In the genomic region with DNA sequence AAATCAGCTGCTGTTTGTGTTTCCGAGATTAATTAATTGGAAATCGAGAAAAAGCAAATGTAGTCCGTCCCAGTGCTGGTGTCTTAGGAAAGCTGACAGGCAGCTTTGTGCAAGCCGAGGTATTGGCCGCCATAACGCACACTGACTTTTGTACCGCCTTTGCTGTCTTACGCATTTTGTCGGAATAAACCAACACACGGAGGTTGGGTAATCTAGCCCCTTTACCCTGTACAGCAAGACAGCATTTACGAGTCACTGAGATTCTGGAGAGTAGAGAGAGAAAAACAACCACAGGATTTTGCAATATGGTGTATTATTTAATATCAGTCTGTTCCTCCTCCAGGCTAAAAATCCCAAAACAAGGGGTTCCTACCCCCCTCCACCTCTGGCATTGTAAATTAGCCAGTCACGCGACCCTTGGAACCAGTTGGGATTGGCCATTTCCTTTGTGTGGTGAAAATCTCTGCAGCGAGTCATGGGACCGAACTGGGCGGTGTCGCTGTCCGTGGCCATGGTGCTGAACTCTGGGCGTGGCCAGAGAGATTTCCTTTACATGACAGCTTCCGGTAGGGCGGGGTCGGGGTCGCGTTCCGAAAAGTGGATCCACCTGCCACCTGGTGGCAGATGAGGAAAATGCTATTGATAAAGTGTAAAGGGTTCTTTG, we compare ENCODE assay signal across 8 cellular contexts. TPM values are rescaled to one million over a fixed set of nuclear protein-coding genes. Genes with fewer than 3 reads are reported as not detected.
A peak's percentile ranks its signal among the peaks of the same experiment; 100 is the strongest.
DNase-seq lines count a peak whose midpoint lies in the region; ATAC-seq and TF ChIP-seq lines count a peak whose summit lies in the region.

No MANE protein-coding gene starts in this region.

- no peaks in the 10 kb centered on the region for H3K4me1 ChIP-seq in endodermal cell (ENCODE audit: control insufficient read depth, insufficient read depth, low read length)

- ATAC-seq in memory B cell (ENCODE audit: low read depth) (peak; percentile 49), HG03457 (IDR thresholded peaks at IDR 0.05; ENCODE audit: unreplicated experiment) (no peak)

- H3K4me3 Mint-ChIP-seq in endodermal cell (no peak overlapping the region), memory B cell (no peak overlapping the region)

- H3K36me3 Mint-ChIP-seq in endodermal cell (ENCODE audit: low read depth): no peaks in the 10 kb centered on the region
- no peaks in the 10 kb centered on the region for H3K36me3 Mint-ChIP-seq in memory B cell

- H3K9ac ChIP-seq in endodermal cell (ENCODE audit: extremely low read depth, low read length, poor library complexity, severe bottlenecking): peak overlapping the region; percentile 86

- H3K9me3 Mint-ChIP-seq in endodermal cell: no peaks in the 10 kb centered on the region
- H3K9me3 Mint-ChIP-seq in memory B cell: peaks cover 2% of the 10 kb centered on the region

- TF ChIP-seq CTCF in GM12874 (IDR thresholded peaks at IDR 0.05; ENCODE audit: insufficient read depth, low read depth, low read length) (peak; percentile 45; the same call in 1 of the 2 replicates), HL-60 (IDR thresholded peaks at IDR 0.05; ENCODE audit: insufficient read depth, low read length) (peak; percentile 17), endodermal cell (conservative IDR thresholded peaks at IDR 0.05) (peak; percentile 92)

- H3K27ac Mint-ChIP-seq in endodermal cell: no peak overlapping the region
- H3K27ac Mint-ChIP-seq in memory B cell: no peak overlapping the region

- H3K4me1 Mint-ChIP-seq in endodermal cell (no peaks in the 10 kb centered on the region), memory B cell (no peaks in the 10 kb centered on the region)

- 0% methylated on average over 12 to 24 of the region's 25 CpGs for WGBS in endodermal cell (ENCODE audit: insufficient coverage in 1 of 2, insufficient read length in 1 of 2), 2 experiments

- no peaks in the 10 kb centered on the region for H3K27me3 ChIP-seq in HL-60 (ENCODE audit: insufficient read depth, poor library complexity, severe bottlenecking)
- peaks cover 7% of the 10 kb centered on the region for H3K27me3 ChIP-seq in endodermal cell (ENCODE audit: control insufficient read depth, insufficient read depth, low read length, poor library complexity, severe bottlenecking)

- DNase-seq in HL-60 (ENCODE audit: low read depth in 1 of 2, low spot score in 1 of 2): peak; percentile 42 to 78
- peak; percentile 98 for DNase-seq in NCI-H774 (lab: John Stamatoyannopoulos, UW)
- DNase-seq in activated CD8-positive, alpha-beta memory T cell treated with anti-CD3 and anti-CD28 coated beads for 1 hour (ENCODE audit: extremely low read depth in 1 of 2, low read depth in 1 of 2): peak; percentile 3 to 17
- DNase-seq in endodermal cell: peak; percentile 100
- peak; percentile 26 to 47 for DNase-seq in memory B cell (ENCODE audit: low spot score in 2 of 2)
- DNase-seq in stimulated activated CD8-positive, alpha-beta memory T cell treated with anti-CD3 and anti-CD28 coated beads, Interleukin-12 subunit alpha, Interleukin-12 subunit beta, amount 100 ng/mL, for 1 hour (ENCODE audit: low read depth): peak; percentile 11

- H3K36me3 ChIP-seq in endodermal cell (ENCODE audit: control insufficient read depth, insufficient read depth, low read length): no peaks in the 10 kb centered on the region

- H3K9me3 ChIP-seq in endodermal cell (ENCODE audit: control insufficient read depth, low read length): no peaks in the 10 kb centered on the region

- peaks cover 14% of the 10 kb centered on the region for H3K27me3 Mint-ChIP-seq in endodermal cell (ENCODE audit: insufficient read depth)
- peaks cover 2% of the 10 kb centered on the region for H3K27me3 Mint-ChIP-seq in memory B cell

- H3K4me3 ChIP-seq in HL-60 (replicated peaks; ENCODE audit: insufficient read depth, low read length) (no peak overlapping the region), endodermal cell (ENCODE audit: low read length) (peak overlapping the region; percentile 98)

- H3K27ac ChIP-seq in HL-60 (replicated peaks): no peak overlapping the region
- peak overlapping the region; percentile 97 for H3K27ac ChIP-seq in endodermal cell (ENCODE audit: low read depth, low read length)

RNA-seq across cellular contexts. Expression of a gene that starts 10.3 kb away (rescaled TPM):
- under 1 TPM in 1 of 2 donors, not detected in 1; 0.04 TPM for total RNA-seq in endodermal cell
- polyA plus RNA-seq in endodermal cell (2013, experiment 1 of 2): 0.04 TPM
- polyA plus RNA-seq in endodermal cell (2013, experiment 2 of 2): not detected

RNA-seq across cellular contexts. Expression of a gene that starts 53.5 kb away (rescaled TPM):
- total RNA-seq in endodermal cell: 10 to 100 TPM; 28.4 to 32.1 TPM
- polyA plus RNA-seq in endodermal cell (2013, experiment 1 of 2): 29.2 TPM
- polyA plus RNA-seq in endodermal cell (2013, experiment 2 of 2): 28.6 TPM

RNA-seq across cellular contexts. Expression of a gene that starts 59.4 kb away (rescaled TPM):
- 10 to 100 TPM in 1 of 2 donors, 1 to 10 TPM in 1; 4.3 to 17.7 TPM for total RNA-seq in endodermal cell
- polyA plus RNA-seq in endodermal cell (2013, experiment 1 of 2): 2.6 TPM
- polyA plus RNA-seq in endodermal cell (2013, experiment 2 of 2): 2.9 TPM

Comparison
In these comparisons a context has a peak if more than half of its experiments do, and no peak if none do; other contexts are left out.
1. CTCF ChIP-seq: peak in every context shown above with its lines; median percentile 92 in endodermal cell; 45 in GM12874; 17 in HL-60.
2. DNase-seq: peak in every context shown above with its lines; median percentile 100 in endodermal cell; 98 in NCI-H774; 60 in HL-60; 36 in memory B cell; 11 in stimulated activated CD8-positive, alpha-beta memory T cell treated with anti-CD3 and anti-CD28 coated beads, Interleukin-12 subunit alpha, Interleukin-12 subunit beta, amount 100 ng/mL, for 1 hour; 10 in activated CD8-positive, alpha-beta memory T cell treated with anti-CD3 and anti-CD28 coated beads for 1 hour.